15 cellular contexts compared by ENCODE assay signal in the genomic region with DNA sequence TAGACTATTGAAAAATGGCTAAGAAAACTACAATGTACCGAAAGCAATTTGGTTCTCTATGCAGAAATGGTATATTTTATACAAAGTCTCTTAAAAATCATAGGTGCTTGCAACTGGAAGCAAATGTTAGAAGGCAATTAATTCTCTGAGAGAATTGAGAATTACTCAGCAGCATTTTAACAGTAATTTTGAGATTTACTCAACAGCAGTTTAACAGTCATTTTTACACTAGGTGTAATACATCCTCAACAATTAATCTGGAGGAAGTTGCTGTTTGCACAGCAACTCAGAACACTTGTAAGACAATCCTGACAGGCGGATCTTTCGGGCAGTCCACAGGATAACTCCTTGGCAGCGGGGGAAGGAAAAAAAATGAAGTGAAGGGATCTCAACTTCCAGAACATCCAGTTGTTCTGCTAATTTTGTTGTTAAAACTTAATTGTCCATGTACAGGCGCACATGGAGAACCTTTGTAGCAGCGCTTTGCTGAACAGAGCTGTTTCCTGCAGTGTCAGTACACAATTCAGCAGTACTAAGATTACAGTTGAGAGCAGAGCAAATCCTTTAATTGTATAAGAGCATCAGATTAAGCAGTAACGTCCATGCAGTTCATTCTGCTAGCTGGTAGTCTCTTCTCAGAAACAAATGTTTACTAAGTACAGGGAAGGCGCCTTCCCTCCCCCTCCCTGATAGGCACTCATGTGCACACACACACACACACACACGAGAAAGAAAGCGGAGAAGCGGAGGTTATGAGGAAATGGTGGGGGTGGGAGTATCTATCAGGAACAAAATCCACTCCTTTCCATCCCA. TPM values are rescaled to one million over a fixed set of nuclear protein-coding genes. Genes with fewer than 3 reads are reported as not detected.
DNase-seq lines count a peak whose midpoint lies in the region; ATAC-seq and TF ChIP-seq lines count a peak whose summit lies in the region.
"Had no signal": no experiment of that assay in that cellular context is flagged by ENCODE, and none has a peak within 500 bp of the region (broad histone marks: within the 10 kb centered on the region; RNA-seq: fewer than 3 reads in every experiment).

No MANE protein-coding gene starts in this region.

- peaks cover 31% of the 10 kb centered on the region for H3K27me3 Mint-ChIP-seq in activated naive CD8-positive, alpha-beta T cell treated with anti-CD3 and anti-CD28 coated beads, Interleukin-2, amount 10 ng/mL, durations not matched to agents 7 days and 5 days
- H3K27me3 Mint-ChIP-seq in activated naive CD8-positive, alpha-beta T cell treated with anti-CD3 and anti-CD28 coated beads, Interleukin-2, amount 50 U/mL, for 24 hours, result peaks cover 21% of the 10 kb centered on the region
- peaks cover 3% of the 10 kb centered on the region for H3K27me3 Mint-ChIP-seq in glutamatergic neuron (ENCODE audit: unreplicated experiment)
- no peaks in the 10 kb centered on the region for H3K27me3 Mint-ChIP-seq in Calu3 (ENCODE audit: unreplicated experiment)

- H3K27ac ChIP-seq in PC-3 (ENCODE audit: low read length), result no peak overlapping the region
- H3K27ac ChIP-seq: coronary artery, KMS-11 had no signal

- 0 out of 2 replicates have a peak, but pooled peaks cover 2% of the 10 kb centered on the region for H3K36me3 ChIP-seq in PC-3 (ENCODE audit: low read depth, low read length)

- no peak for ATAC-seq in activated naive CD8-positive, alpha-beta T cell treated with anti-CD3 and anti-CD28 coated beads, Interleukin-2, amount 10 ng/mL, durations not matched to agents 7 days and 5 days (ENCODE audit: low read depth)
- no peak for ATAC-seq in activated naive CD8-positive, alpha-beta T cell treated with anti-CD3 and anti-CD28 coated beads, Interleukin-2, amount 50 U/mL, for 24 hours
- ATAC-seq in PC-3, result peak; percentile 43
- no peak for ATAC-seq in HG03565 (IDR thresholded peaks at IDR 0.05; ENCODE audit: unreplicated experiment)
- ATAC-seq in GM18517 (IDR thresholded peaks at IDR 0.05; ENCODE audit: unreplicated experiment), result no peak

- no peaks in the 10 kb centered on the region for H3F3A ChIP-seq in PC-3 (ENCODE audit: low read length, unreplicated experiment)

- no peaks in the 10 kb centered on the region for H3K27me3 ChIP-seq in PC-3 (ENCODE audit: low read length)

- intact Hi-C loops in PC-3 (cut with micrococcal nuclease), result loop anchor here (10.0 kb wide), 1 partner anchor 182 kb away; no protein-coding TSS in a partner anchor
- intact Hi-C loops in Calu3 (cut with micrococcal nuclease; ENCODE audit: unreplicated experiment), result no loop called here

- CTCF ChIA-PET in PC-3 (lab: Charles Lee) (no interaction called here), Calu3 (lab: Charles Lee) (no interaction called here)

- peak overlapping the region; percentile 47; the same call in 1 of the 2 replicates for H3K4me2 ChIP-seq in PC-3 (ENCODE audit: low read length)
- H3K4me2 ChIP-seq: KMS-11 had no signal

- H3K4me1 ChIP-seq in PC-3 (ENCODE audit: insufficient read depth, low read length), result peaks cover 59% of the 10 kb centered on the region

- no peak for TF ChIP-seq CTCF in PC-3 (conservative IDR thresholded peaks at IDR 0.05; ENCODE audit: low read depth, low read length)
- no peak for TF ChIP-seq CTCF in glutamatergic neuron (IDR thresholded peaks at IDR 0.05; ENCODE audit: partially characterized antibody, unreplicated experiment)
- no peak for TF ChIP-seq CTCF in Calu3 (IDR thresholded peaks at IDR 0.05; ENCODE audit: unreplicated experiment)

- H4K20me1 ChIP-seq in PC-3 (ENCODE audit: low read length), result no peaks in the 10 kb centered on the region

- POLR2A ChIA-PET in activated naive CD8-positive, alpha-beta T cell treated with anti-CD3 and anti-CD28 coated beads, Interleukin-2, amount 10 ng/mL, durations not matched to agents 7 days and 5 days (lab: Charles Lee), result no interaction called here
- POLR2A ChIA-PET in PC-3 (lab: Charles Lee; ENCODE audit: unreplicated experiment), result no interaction called here

- no peaks in the 10 kb centered on the region for H3K9me3 ChIP-seq in PC-3 (ENCODE audit: low read length)

- no peaks in the 10 kb centered on the region for H3K4me1 Mint-ChIP-seq in activated naive CD8-positive, alpha-beta T cell treated with anti-CD3 and anti-CD28 coated beads, Interleukin-2, amount 10 ng/mL, durations not matched to agents 7 days and 5 days
- no peaks in the 10 kb centered on the region for H3K4me1 Mint-ChIP-seq in activated naive CD8-positive, alpha-beta T cell treated with anti-CD3 and anti-CD28 coated beads, Interleukin-2, amount 50 U/mL, for 24 hours
- H3K4me1 Mint-ChIP-seq in glutamatergic neuron (ENCODE audit: low read depth, unreplicated experiment), result peaks cover 50% of the 10 kb centered on the region
- peaks cover 15% of the 10 kb centered on the region for H3K4me1 Mint-ChIP-seq in Calu3 (ENCODE audit: low read depth, unreplicated experiment)
- H3K4me1 Mint-ChIP-seq: activated naive CD4-positive, alpha-beta T cell treated with anti-CD3 and anti-CD28 coated beads, Interleukin-2, amount 10 ng/mL, durations not matched to agents 7 days and 5 days had no signal

- H3K9ac ChIP-seq in PC-3 (ENCODE audit: low read length), result no peak overlapping the region
- H3K9ac ChIP-seq: KMS-11 had no signal

- BruUV-seq in PC-3 (replicated peaks; lab: Mats Ljungman, UMichigan) (no TSS peak), Calu3 (replicated peaks; lab: Mats Ljungman, UMichigan) (no TSS peak)

- H3K9me2 ChIP-seq in PC-3 (replicated peaks; ENCODE audit: low read length), result no peaks in the 10 kb centered on the region

- no peak for DNase-seq in activated naive CD8-positive, alpha-beta T cell treated with anti-CD3 and anti-CD28 coated beads, Interleukin-2, amount 10 ng/mL, durations not matched to agents 7 days and 5 days
- DNase-seq in activated naive CD8-positive, alpha-beta T cell treated with anti-CD3 and anti-CD28 coated beads, Interleukin-2, amount 50 U/mL, for 24 hours, result no peak
- DNase-seq in PC-3 (peak; percentile 16), glutamatergic neuron (no peak), Calu3 (no peak)
- DNase-seq in activated naive CD4-positive, alpha-beta T cell treated with anti-CD3 and anti-CD28 coated beads, Interleukin-2, amount 50 U/mL, for 16 hours, result no peak
- DNase-seq: ACHN; activated naive CD4-positive, alpha-beta T cell treated with anti-CD3 and anti-CD28 coated beads, Interleukin-2, amount 10 ng/mL, durations not matched to agents 7 days and 5 days; NCI-H446; SHP77 had no signal

- H3K9me3 Mint-ChIP-seq in activated naive CD8-positive, alpha-beta T cell treated with anti-CD3 and anti-CD28 coated beads, Interleukin-2, amount 10 ng/mL, durations not matched to agents 7 days and 5 days, result no peaks in the 10 kb centered on the region
- H3K9me3 Mint-ChIP-seq in activated naive CD8-positive, alpha-beta T cell treated with anti-CD3 and anti-CD28 coated beads, Interleukin-2, amount 50 U/mL, for 24 hours, result no peaks in the 10 kb centered on the region
- H3K9me3 Mint-ChIP-seq in glutamatergic neuron (ENCODE audit: unreplicated experiment), result peaks cover 12% of the 10 kb centered on the region
- no peaks in the 10 kb centered on the region for H3K9me3 Mint-ChIP-seq in Calu3 (ENCODE audit: low read depth, unreplicated experiment)
- H3K9me3 Mint-ChIP-seq: activated naive CD4-positive, alpha-beta T cell treated with anti-CD3 and anti-CD28 coated beads, Interleukin-2, amount 10 ng/mL, durations not matched to agents 7 days and 5 days had no signal

- no peak overlapping the region for H2AFZ ChIP-seq in PC-3 (ENCODE audit: low read length)

- H3K36me3 Mint-ChIP-seq in activated naive CD8-positive, alpha-beta T cell treated with anti-CD3 and anti-CD28 coated beads, Interleukin-2, amount 10 ng/mL, durations not matched to agents 7 days and 5 days, result no peaks in the 10 kb centered on the region
- no peaks in the 10 kb centered on the region for H3K36me3 Mint-ChIP-seq in activated naive CD8-positive, alpha-beta T cell treated with anti-CD3 and anti-CD28 coated beads, Interleukin-2, amount 50 U/mL, for 24 hours (ENCODE audit: low read depth)
- H3K36me3 Mint-ChIP-seq in glutamatergic neuron (ENCODE audit: unreplicated experiment), result no peaks in the 10 kb centered on the region
- peaks cover 7% of the 10 kb centered on the region for H3K36me3 Mint-ChIP-seq in Calu3 (ENCODE audit: insufficient read depth, unreplicated experiment)
- H3K36me3 Mint-ChIP-seq: activated naive CD4-positive, alpha-beta T cell treated with anti-CD3 and anti-CD28 coated beads, Interleukin-2, amount 10 ng/mL, durations not matched to agents 7 days and 5 days had no signal

- peak overlapping the region; percentile 10 for H3K27ac Mint-ChIP-seq in activated naive CD8-positive, alpha-beta T cell treated with anti-CD3 and anti-CD28 coated beads, Interleukin-2, amount 10 ng/mL, durations not matched to agents 7 days and 5 days
- H3K27ac Mint-ChIP-seq in activated naive CD8-positive, alpha-beta T cell treated with anti-CD3 and anti-CD28 coated beads, Interleukin-2, amount 50 U/mL, for 24 hours, result no peak overlapping the region
- H3K27ac Mint-ChIP-seq in glutamatergic neuron (ENCODE audit: unreplicated experiment), result peak overlapping the region; percentile 53
- no peak overlapping the region for H3K27ac Mint-ChIP-seq in Calu3 (ENCODE audit: unreplicated experiment)
- H3K27ac Mint-ChIP-seq: activated naive CD4-positive, alpha-beta T cell treated with anti-CD3 and anti-CD28 coated beads, Interleukin-2, amount 10 ng/mL, durations not matched to agents 7 days and 5 days had no signal

- H3K4me3 ChIP-seq in PC-3 (ENCODE audit: low read length), result no peak overlapping the region
- H3K4me3 ChIP-seq: coronary artery had no signal

- H3K4me3 Mint-ChIP-seq in activated naive CD8-positive, alpha-beta T cell treated with anti-CD3 and anti-CD28 coated beads, Interleukin-2, amount 10 ng/mL, durations not matched to agents 7 days and 5 days, result no peak overlapping the region
- H3K4me3 Mint-ChIP-seq in activated naive CD8-positive, alpha-beta T cell treated with anti-CD3 and anti-CD28 coated beads, Interleukin-2, amount 50 U/mL, for 24 hours, result no peak overlapping the region
- peak overlapping the region; percentile 55 for H3K4me3 Mint-ChIP-seq in glutamatergic neuron (ENCODE audit: unreplicated experiment)
- no peak overlapping the region for H3K4me3 Mint-ChIP-seq in Calu3 (ENCODE audit: low read depth, unreplicated experiment)
- H3K4me3 Mint-ChIP-seq: activated naive CD4-positive, alpha-beta T cell treated with anti-CD3 and anti-CD28 coated beads, Interleukin-2, amount 10 ng/mL, durations not matched to agents 7 days and 5 days had no signal

- H3K79me2 ChIP-seq in PC-3 (ENCODE audit: low read length), result no peaks in the 10 kb centered on the region

RNA-seq across cellular contexts. Expression of a gene that starts 43.8 kb away (rescaled TPM):
- not detected for total RNA-seq in activated naive CD8-positive, alpha-beta T cell treated with anti-CD3 and anti-CD28 coated beads, Interleukin-2, amount 10 ng/mL, durations not matched to agents 7 days and 5 days
- total RNA-seq in PC-3 (2014; rRNA removed), result 0.35 TPM in 1 of 2 replicates, not detected in the other
- total RNA-seq in glutamatergic neuron (ENCODE audit: unreplicated experiment), result 1.3 TPM
- 0.12 TPM in 1 of 2 replicates, not detected in the other for total RNA-seq in Calu3 (2022)
- total RNA-seq: activated CD8-positive, alpha-beta memory T cell treated with anti-CD3 and anti-CD28 coated beads for 36 hours had no signal

Comparison
In these comparisons a context has a peak if more than half of its experiments do, and no peak if none do; other contexts are left out.
1. H3K27ac Mint-ChIP-seq: peak in activated naive CD8-positive, alpha-beta T cell treated with anti-CD3 and anti-CD28 coated beads, Interleukin-2, amount 10 ng/mL, durations not matched to agents 7 days and 5 days (single experiment) and glutamatergic neuron (single experiment); none in activated naive CD8-positive, alpha-beta T cell treated with anti-CD3 and anti-CD28 coated beads, Interleukin-2, amount 50 U/mL, for 24 hours (single experiment) and Calu3 (single experiment).